In the genomic region with DNA sequence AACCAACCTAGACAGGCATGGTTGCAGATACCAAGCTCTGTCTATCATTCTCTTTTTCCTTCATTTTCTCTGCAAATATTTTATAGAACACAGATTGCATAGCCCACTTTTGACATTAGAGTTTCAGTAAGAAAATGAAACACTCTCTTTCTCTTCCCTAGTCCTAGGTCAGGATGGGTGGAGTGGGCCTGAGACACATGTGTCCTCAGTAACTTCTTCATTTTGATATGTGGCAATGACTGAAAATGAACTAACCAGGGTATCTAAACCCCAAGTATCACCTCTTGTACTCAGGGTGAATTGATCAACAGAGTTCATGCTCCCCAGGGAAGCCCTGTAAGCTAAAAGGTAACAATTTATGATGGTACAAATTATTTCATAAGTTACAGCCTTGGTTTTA, we compare ENCODE assay signal across 29 cellular contexts. TPM values are rescaled to one million over a fixed set of nuclear protein-coding genes. Genes with fewer than 3 reads are reported as not detected.
"Had no signal": no experiment of that assay in that cellular context is flagged by ENCODE, and none has a peak within 500 bp of the region (broad histone marks: within the 10 kb centered on the region; RNA-seq: fewer than 3 reads in every experiment).

No MANE protein-coding gene starts in this region.

- H3K9me3 ChIP-seq: ascending aorta, SJCRH30 had no signal

- H3K27me3 Mint-ChIP-seq: activated CD4-positive, alpha-beta T cell treated with anti-CD3 and anti-CD28 coated beads for 36 hours; activated naive CD8-positive, alpha-beta T cell treated with anti-CD3 and anti-CD28 coated beads, Interleukin-2, amount 10 ng/mL, durations not matched to agents 7 days and 5 days; activated T-cell treated with anti-CD3 and anti-CD28 coated beads, Interleukin-2, amount 50 U/mL, for 24 hours; central memory CD8-positive, alpha-beta T cell had no signal

- H3K4me1 Mint-ChIP-seq: activated CD4-positive, alpha-beta T cell treated with anti-CD3 and anti-CD28 coated beads for 36 hours; activated CD4-positive, alpha-beta T cell treated with anti-CD3 and anti-CD28 coated beads, Interleukin-2, amount 10 ng/mL, durations not matched to agents 7 days and 5 days; activated naive CD4-positive, alpha-beta T cell treated with anti-CD3 and anti-CD28 coated beads, Interleukin-2, amount 50 U/mL, for 24 hours; activated naive CD8-positive, alpha-beta T cell treated with anti-CD3 and anti-CD28 coated beads, Interleukin-2, amount 10 ng/mL, durations not matched to agents 7 days and 5 days; central memory CD8-positive, alpha-beta T cell had no signal

- H3K27ac ChIP-seq: ascending aorta, cardiac muscle cell, SJCRH30, SK-N-MC had no signal

- H3K36me3 ChIP-seq: ascending aorta, cardiac muscle cell, SJCRH30 had no signal

- H3K36me3 Mint-ChIP-seq: activated naive CD4-positive, alpha-beta T cell treated with anti-CD3 and anti-CD28 coated beads, Interleukin-2, amount 50 U/mL, for 24 hours; activated naive CD8-positive, alpha-beta T cell treated with anti-CD3 and anti-CD28 coated beads, Interleukin-2, amount 10 ng/mL, durations not matched to agents 7 days and 5 days; WTC11 had no signal

- H3K27me3 ChIP-seq: ascending aorta, cardiac muscle cell, SJCRH30 had no signal

- H3K4me1 ChIP-seq: ascending aorta, SJCRH30 had no signal

- H3K27ac Mint-ChIP-seq: activated CD4-positive, alpha-beta T cell treated with anti-CD3 and anti-CD28 coated beads for 36 hours; activated CD4-positive, alpha-beta T cell treated with anti-CD3 and anti-CD28 coated beads, Interleukin-2, amount 10 ng/mL, durations not matched to agents 7 days and 5 days; activated CD8-positive, alpha-beta T cell treated with anti-CD3 and anti-CD28 coated beads, Interleukin-2, amount 10 ng/mL, durations not matched to agents 7 days and 5 days; activated naive CD4-positive, alpha-beta T cell treated with anti-CD3 and anti-CD28 coated beads, Interleukin-2, amount 50 U/mL, for 24 hours; activated naive CD8-positive, alpha-beta T cell treated with anti-CD3 and anti-CD28 coated beads, Interleukin-2, amount 10 ng/mL, durations not matched to agents 7 days and 5 days; activated T-cell treated with anti-CD3 and anti-CD28 coated beads, Interleukin-2, amount 50 U/mL, for 24 hours; activated T-helper 2 cell treated with anti-CD3 and anti-CD28 coated beads, Interferon-gamma antibody, Interleukin-2, Interleukin-4, amounts not matched to agents 10 μg/mL and 5 μg/mL and 100 μg/mL, durations not matched to agents 14 hours and 24 hours and 36 hours; T-helper 1 cell treated with Interleukin-12 subunit alpha and Interleukin-12 subunit beta and Interleukin-4 antibody, amounts not matched to agents 30 μg/mL and 1 μg/mL, for 36 hours; T-helper 2 cell treated with Interferon-gamma antibody and Interleukin-4, amounts not matched to agents 5 μg/mL and 100 μg/mL, for 36 hours; WTC11 had no signal

- ATAC-seq: activated CD4-positive, alpha-beta T cell treated with anti-CD3 and anti-CD28 coated beads for 36 hours; activated CD4-positive, CD25-positive, alpha-beta regulatory T cell treated with anti-CD3 and anti-CD28 coated beads, Interleukin-2, amount 50 U/mL, for 24 hours; activated CD8-positive, alpha-beta T cell treated with anti-CD3 and anti-CD28 coated beads, Interleukin-2, amount 10 ng/mL, durations not matched to agents 7 days and 5 days; Panc1; WTC11 had no signal

- H3K4me3 ChIP-seq: ascending aorta, cardiac muscle cell, SJCRH30, SK-N-MC had no signal

- H3K4me3 Mint-ChIP-seq: activated CD4-positive, alpha-beta T cell treated with anti-CD3 and anti-CD28 coated beads for 36 hours; activated CD4-positive, alpha-beta T cell treated with anti-CD3 and anti-CD28 coated beads, Interleukin-2, amount 10 ng/mL, durations not matched to agents 7 days and 5 days; activated CD8-positive, alpha-beta T cell treated with anti-CD3 and anti-CD28 coated beads, Interleukin-2, amount 10 ng/mL, durations not matched to agents 7 days and 5 days; activated naive CD4-positive, alpha-beta T cell treated with anti-CD3 and anti-CD28 coated beads, Interleukin-2, amount 50 U/mL, for 24 hours; activated naive CD8-positive, alpha-beta T cell treated with anti-CD3 and anti-CD28 coated beads, Interleukin-2, amount 10 ng/mL, durations not matched to agents 7 days and 5 days; activated T-cell treated with anti-CD3 and anti-CD28 coated beads, Interleukin-2, amount 50 U/mL, for 24 hours; central memory CD8-positive, alpha-beta T cell; T-helper 1 cell treated with Interleukin-12 subunit alpha and Interleukin-12 subunit beta and Interleukin-4 antibody, amounts not matched to agents 30 μg/mL and 1 μg/mL, for 36 hours; T-helper 2 cell treated with Interferon-gamma antibody and Interleukin-4, amounts not matched to agents 5 μg/mL and 100 μg/mL, for 36 hours; WTC11 had no signal

- DNase-seq: activated CD4-positive, alpha-beta T cell treated with anti-CD3 and anti-CD28 coated beads for 36 hours; activated CD4-positive, alpha-beta T cell treated with anti-CD3 and anti-CD28 coated beads, Interleukin-2, amount 10 ng/mL, durations not matched to agents 7 days and 5 days; activated CD4-positive, alpha-beta T cell treated with anti-CD3 and anti-CD28 coated beads, Interleukin-2, amount 50 U/mL, for 48 hours; activated CD8-positive, alpha-beta T cell treated with anti-CD3 and anti-CD28 coated beads, Interleukin-2, amount 10 ng/mL, durations not matched to agents 7 days and 5 days; activated gamma-delta T cell; activated naive CD4-positive, alpha-beta T cell treated with Interleukin-2 at 50 U/mL for 16 hours; activated naive CD8-positive, alpha-beta T cell treated with anti-CD3 and anti-CD28 coated beads, Interleukin-2, amount 10 ng/mL, durations not matched to agents 7 days and 5 days; activated T-cell treated with anti-CD3 and anti-CD28 coated beads, Interleukin-2, amount 50 U/mL, for 24 hours; amygdala; NCI-H1092; NCI-H1436 treated with DMSO at 0.1 percent for 48 hours; NCI-H1694 treated with DMSO at 0.1 percent for 48 hours; NCI-H2029; NCI-H345; NCI-H524 treated with DMSO at 0.1 percent for 48 hours; SHP77; SJCRH30 had no signal

- H3K9me3 Mint-ChIP-seq: activated CD4-positive, alpha-beta T cell treated with anti-CD3 and anti-CD28 coated beads, Interleukin-2, amount 10 ng/mL, durations not matched to agents 7 days and 5 days; activated naive CD4-positive, alpha-beta T cell treated with anti-CD3 and anti-CD28 coated beads, Interleukin-2, amount 50 U/mL, for 24 hours; activated naive CD8-positive, alpha-beta T cell treated with anti-CD3 and anti-CD28 coated beads, Interleukin-2, amount 10 ng/mL, durations not matched to agents 7 days and 5 days; activated T-cell treated with anti-CD3 and anti-CD28 coated beads, Interleukin-2, amount 50 U/mL, for 24 hours; activated T-helper 2 cell treated with anti-CD3 and anti-CD28 coated beads, Interferon-gamma antibody, Interleukin-2, Interleukin-4, amounts not matched to agents 10 μg/mL and 5 μg/mL and 100 μg/mL, durations not matched to agents 14 hours and 24 hours and 36 hours; central memory CD8-positive, alpha-beta T cell; T-helper 1 cell treated with Interleukin-12 subunit alpha and Interleukin-12 subunit beta and Interleukin-4 antibody, amounts not matched to agents 30 μg/mL and 1 μg/mL, for 36 hours; T-helper 2 cell treated with Interferon-gamma antibody and Interleukin-4, amounts not matched to agents 5 μg/mL and 100 μg/mL, for 36 hours; WTC11 had no signal

RNA-seq across cellular contexts. Expression of a gene that starts 37.0 kb away (rescaled TPM):
- total RNA-seq: activated CD4-positive, alpha-beta T cell treated with anti-CD3 and anti-CD28 coated beads for 36 hours; activated CD4-positive, alpha-beta T cell treated with anti-CD3 and anti-CD28 coated beads, Interleukin-2, amount 10 ng/mL, durations not matched to agents 7 days and 5 days; activated CD8-positive, alpha-beta T cell treated with anti-CD3 and anti-CD28 coated beads, Interleukin-2, amount 10 ng/mL, durations not matched to agents 7 days and 5 days; activated T-helper 2 cell treated with anti-CD3 and anti-CD28 coated beads, Interferon-gamma antibody, Interleukin-2, Interleukin-4, amounts not matched to agents 10 μg/mL and 5 μg/mL and 100 μg/mL, durations not matched to agents 14 hours and 24 hours and 36 hours; chondrocyte had no signal
